ENCODE assay signal across 8 cellular contexts in genomic region chr15:75451202-75451673, GRCh38. TPM values are rescaled to one million over a fixed set of nuclear protein-coding genes. Genes with fewer than 3 reads are reported as not detected.
A peak's percentile ranks its signal among the peaks of the same experiment; 100 is the strongest.
DNase-seq lines count a peak whose midpoint lies in the region; ATAC-seq, FAIRE-seq and TF ChIP-seq lines count a peak whose summit lies in the region.

No MANE protein-coding gene starts in this region.

- peak in 1 of 2 experiments; percentile 44 for DNase-seq in A549 (ENCODE audit: low read depth in 1 of 2, low spot score in 1 of 2)
- DNase-seq in central memory CD8-positive, alpha-beta T cell (ENCODE audit: low spot score in 2 of 2), result no peak
- no peak for DNase-seq in NCI-H1048 (lab: John Stamatoyannopoulos, UW)

- no peaks in the 10 kb centered on the region for H3K9me3 Mint-ChIP-seq in central memory CD8-positive, alpha-beta T cell

- POLR2A ChIA-PET in A549 (lab: Yijun Ruan, JAX), result interaction anchor here (0.5 to 7.3 kb wide), 13 partner anchors 8 to 494 kb away, joined by 3 to 148 read pairs (median 7); partner anchors contain the start of genes IMP3, MAN2C1, PTPN9 and RPP25

- peak overlapping the region; percentile 92 for H3K27ac Mint-ChIP-seq in central memory CD8-positive, alpha-beta T cell (ENCODE audit: low read depth)

- TF ChIP-seq POLR2A in A549 (IDR thresholded peaks at IDR 0.05; ENCODE audit: low read length), result no peak

- CTCF ChIA-PET in A549 (lab: Yijun Ruan, JAX), result interaction anchor here (0.5 to 7.0 kb wide), 5 partner anchors 10 to 332 kb away, joined by 3 to 49 read pairs (median 3); partner anchors contain the start of genes MAN2C1 and SNUPN

- peaks cover 59% of the 10 kb centered on the region for H3K4me1 Mint-ChIP-seq in central memory CD8-positive, alpha-beta T cell

- H3K9me3 ChIP-seq in A549 (no peaks in the 10 kb centered on the region), HUES64 (ENCODE audit: insufficient read depth, low read depth, low read length) (no peaks in the 10 kb centered on the region), mucosa of stomach (ENCODE audit: control insufficient read depth, low read length) (no peaks in the 10 kb centered on the region)

- no peak for TF ChIP-seq RAD21 in A549 (conservative IDR thresholded peaks at IDR 0.05 in 1 of 2, IDR thresholded peaks at IDR 0.05 in 1 of 2)

- H3K4me3 Mint-ChIP-seq in central memory CD8-positive, alpha-beta T cell, result peak overlapping the region; percentile 97

- H3K4me3 ChIP-seq in A549, result peak overlapping the region; percentile 67
- peak overlapping the region; percentile 80 for H3K4me3 ChIP-seq in HUES64 (ENCODE audit: low read length)
- peak overlapping the region; percentile 36 for H3K4me3 ChIP-seq in mucosa of stomach (ENCODE audit: low read length)

- ATAC-seq in A549 (no peak), esophagus mucosa (no peak), GM18873 (IDR thresholded peaks at IDR 0.05; ENCODE audit: low FRiP score, unreplicated experiment) (no peak), HG02610 (IDR thresholded peaks at IDR 0.05; ENCODE audit: unreplicated experiment) (no peak)
- no peak for ATAC-seq in central memory CD8-positive, alpha-beta T cell (replicated peaks; ENCODE audit: extremely low read depth, poor library complexity, severe bottlenecking)

- FAIRE-seq in A549 (lab: Jason Lieb, UNC), result no peak

- H3K9ac ChIP-seq in HUES64 (ENCODE audit: low read depth, low read length) (peak overlapping the region; percentile 82), mucosa of stomach (ENCODE audit: low read length) (peak overlapping the region; percentile 73)

- H3K36me3 Mint-ChIP-seq in central memory CD8-positive, alpha-beta T cell (ENCODE audit: insufficient read depth), result peaks cover 42% of the 10 kb centered on the region

- H3K4me1 ChIP-seq in A549, result peaks cover 11% of the 10 kb centered on the region
- 0 out of 2 replicates have a peak, but pooled peaks cover 6% of the 10 kb centered on the region for H3K4me1 ChIP-seq in HUES64 (ENCODE audit: insufficient read depth, low read length)
- H3K4me1 ChIP-seq in mucosa of stomach (ENCODE audit: control insufficient read depth, insufficient read depth, low read length), result peaks cover 9% of the 10 kb centered on the region

- TF ChIP-seq CTCF in A549 (IDR thresholded peaks at IDR 0.05), result no peak

- TF ChIP-seq EP300 in A549 (IDR thresholded peaks at IDR 0.05), result no peak

- H3K27me3 Mint-ChIP-seq in central memory CD8-positive, alpha-beta T cell, result no peaks in the 10 kb centered on the region

- WGBS in A549 (ENCODE audit: missing lambda C conversion rate), result 0% methylated on average over 5 of the region's 45 CpGs
- WGBS in HUES64, result under 1% methylated on average over 34 of the region's 45 CpGs

- peak overlapping the region; percentile 51; the same call in 2 of the 3 replicates for H3K4me2 ChIP-seq in A549

- H3K27ac ChIP-seq in A549 (peak overlapping the region; percentile 90 to 95), HUES64 (ENCODE audit: low read depth, low read length) (peak overlapping the region; percentile 99)

- H3K36me3 ChIP-seq in HUES64 (ENCODE audit: insufficient read depth, low read length) (peaks cover 9% of the 10 kb centered on the region), mucosa of stomach (ENCODE audit: control insufficient read depth, insufficient read depth, low read length) (no peaks in the 10 kb centered on the region)

- H3K27me3 ChIP-seq in HUES64 (ENCODE audit: insufficient read depth, low read length), result no peaks in the 10 kb centered on the region
- no peaks in the 10 kb centered on the region for H3K27me3 ChIP-seq in mucosa of stomach (ENCODE audit: control insufficient read depth, insufficient read depth, low read length)

TF ChIP-seq in A549, 52 proteins besides CTCF, POLR2A, EP300 and RAD21:
- TF ChIP-seq MAFK (IDR thresholded peaks at IDR 0.05; ENCODE audit: partially characterized antibody) (no peak), PHF8 (IDR thresholded peaks at IDR 0.05; ENCODE audit: borderline replicate concordance, low read depth) (peak; percentile 34; the same call in 1 of the 2 replicates), JUN (IDR thresholded peaks at IDR 0.05) (peak in 1 of 2 experiments; percentile 67; a peak in 3 of 5 replicates)

RNA-seq across cellular contexts. Expression of gene SIN3A, which starts 0.3 kb away (rescaled TPM):
- polyA plus RNA-seq in A549 (2011; rRNA removed) (46.8 and 48.7 TPM in 2 replicates), A549 (2017; fragmentation: RNase III; extraction: RNeasy Plus Mini Kit Qiagen cat#74134 plus additional on column Dnase treatment) (33.9 to 38.6 TPM (median 35.9 TPM) in 3 replicates)
- polyA plus RNA-seq in A549 (2012; cell fraction: cytosol; rRNA removed), result 30.7 and 42.3 TPM in 2 replicates
- 57.9 and 65.8 TPM in 2 replicates for polyA plus RNA-seq in A549 (2012; cell fraction: nucleus; rRNA removed)
- polyA minus RNA-seq in A549 (2011; rRNA and poly(A)+ RNA removed), result 104 TPM in 2 replicates
- polyA plus RNA-seq in HUES64 (2013, experiment 1 of 2), result 52.1 TPM
- polyA plus RNA-seq in HUES64 (2013, experiment 2 of 2), result 58.8 TPM
- total RNA-seq in esophagus mucosa, result 28.5 TPM
